ENCODE assay signal across 11 cellular contexts in the genomic region with DNA sequence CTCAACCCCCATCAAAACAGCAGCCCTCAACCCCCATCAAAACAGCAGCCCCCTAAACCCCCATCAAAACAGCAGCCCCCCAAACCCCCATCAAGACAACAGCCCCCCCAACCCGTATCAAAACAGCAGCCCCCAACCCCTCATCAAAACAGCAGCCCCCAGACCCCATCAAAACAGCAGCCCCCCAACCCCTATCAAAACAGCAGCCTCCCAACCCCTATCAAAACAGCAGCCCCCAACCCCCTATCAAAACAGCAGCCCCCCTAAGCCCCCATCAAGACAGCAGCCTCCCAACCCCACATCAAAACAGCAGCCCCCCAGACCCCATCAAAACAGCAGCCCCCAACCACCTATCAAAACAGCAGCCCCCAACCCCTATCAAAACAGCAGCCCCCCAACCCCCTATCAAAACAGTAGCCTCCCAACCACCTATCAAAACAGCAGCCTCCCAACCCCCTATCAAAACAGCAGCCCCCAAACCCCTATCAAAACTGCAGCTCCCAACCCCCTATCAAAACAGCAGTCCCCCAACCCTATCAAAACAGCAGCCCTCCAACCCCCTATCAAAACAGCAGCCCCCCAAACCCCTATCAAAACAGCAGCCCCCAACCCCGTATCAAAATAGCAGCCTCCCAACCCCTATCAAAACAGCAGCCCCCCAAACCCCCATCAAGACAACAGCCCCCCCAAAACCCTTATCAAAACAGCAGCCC. TPM values are rescaled to one million over a fixed set of nuclear protein-coding genes. Genes with fewer than 3 reads are reported as not detected.
DNase-seq lines count a peak whose midpoint lies in the region; ATAC-seq and TF ChIP-seq lines count a peak whose summit lies in the region.
"Had no signal": no experiment of that assay in that cellular context is flagged by ENCODE, and none has a peak within 500 bp of the region (broad histone marks: within the 10 kb centered on the region; RNA-seq: fewer than 3 reads in every experiment).

No MANE protein-coding gene starts in this region.

- POLR2A ChIA-PET in MCF 10A (lab: Yijun Ruan, JAX), result no interaction called here

- no peaks in the 10 kb centered on the region for H4K20me1 ChIP-seq in mammary epithelial cell (ENCODE audit: insufficient read depth, low read length)

- H3K36me3 ChIP-seq in mammary epithelial cell (ENCODE audit: insufficient read depth, low read length) (no peaks in the 10 kb centered on the region), breast epithelium (no peaks in the 10 kb centered on the region), upper lobe of left lung (no peaks in the 10 kb centered on the region), testis (ENCODE audit: low read depth, missing control alignments) (no peaks in the 10 kb centered on the region)

- no CpG with 5 or more reads among the region's 2 CpGs for WGBS in mammary epithelial cell (ENCODE audit: low coverage, missing lambda C conversion rate)
- 20 to 21% methylated on average over 1 to 2 of the region's 2 CpGs for WGBS in upper lobe of left lung, 2 donors
- 17 to 21% methylated on average over 2 of the region's 2 CpGs for WGBS in testis, 2 donors

- H3K36me3 Mint-ChIP-seq in MCF 10A (ENCODE audit: insufficient read depth, unreplicated experiment), result no peaks in the 10 kb centered on the region
- H3K36me3 Mint-ChIP-seq in naive B cell, result no peaks in the 10 kb centered on the region

- CTCF ChIA-PET in MCF 10A (lab: Yijun Ruan, JAX) (interaction anchor here (0.7 kb wide), 1 partner anchor 20 kb away, joined by 3 read pairs; no protein-coding TSS in a partner anchor), mammary epithelial cell (lab: Charles Lee; ENCODE audit: low non-redundant PET) (no interaction called here)

- no peaks in the 10 kb centered on the region for H3K79me2 ChIP-seq in mammary epithelial cell (ENCODE audit: insufficient read depth, low read length)

- no peak overlapping the region for H2AFZ ChIP-seq in mammary epithelial cell (ENCODE audit: low read depth, low read length)

- H3K4me3 ChIP-seq in mammary epithelial cell (replicated peaks in 1 of 3; ENCODE audit: insufficient read depth in 1 of 3, low read depth in 2 of 3, low read length in 3 of 3) (no peak overlapping the region), breast epithelium (peak overlapping the region; percentile 49 to 86 (median 58)), upper lobe of left lung (peak overlapping the region in 3 of 4 donors; percentile 54 to 68 (median 55)), testis (no peak overlapping the region)

- H3K4me1 Mint-ChIP-seq in MCF 10A (ENCODE audit: insufficient read depth, unreplicated experiment) (no peaks in the 10 kb centered on the region), naive B cell (peaks cover 0 to 3% (median 0%) of the 10 kb centered on the region in 3 donors)

- TF ChIP-seq POLR2A in breast epithelium (IDR thresholded peaks at IDR 0.05) (no peak), upper lobe of left lung (IDR thresholded peaks at IDR 0.05) (no peak), testis (IDR thresholded peaks at IDR 0.05) (no peak)

- no peak overlapping the region for H3K27ac ChIP-seq in mammary epithelial cell (ENCODE audit: insufficient read depth, low read depth, low read length)
- no peak overlapping the region for H3K27ac ChIP-seq in breast epithelium
- H3K27ac ChIP-seq in upper lobe of left lung, result peak overlapping the region in 2 of 4 donors; percentile 64 to 78
- no peak overlapping the region for H3K27ac ChIP-seq in testis

- DNase-seq in MCF 10A (ENCODE audit: unreplicated experiment), result no peak
- DNase-seq in mammary epithelial cell, result no peak
- DNase-seq in breast epithelium (ENCODE audit: low spot score in 2 of 2), result no peak
- DNase-seq in naive B cell, result no peak
- DNase-seq in upper lobe of left lung, result no peak
- DNase-seq in mucosa of gallbladder (ENCODE audit: low spot score), result no peak
- DNase-seq in testis, result no peak
- DNase-seq: C1 segment of cervical spinal cord, IMR-90, NCI-H446 treated with DMSO at 0.1 percent for 48 hours had no signal

- intact Hi-C loops in MCF 10A (cut with micrococcal nuclease) (no loop called here), mammary epithelial cell (cut with micrococcal nuclease) (loop anchor here (2.0 kb wide), 1 partner anchor 93 kb away; the partner anchor contains the start of gene ZDHHC11B), breast epithelium (cut with DNase I; ENCODE audit: low total_unique reads) (no loop called here), testis (cut with DNase I; ENCODE audit: low total_unique reads) (no loop called here)

- BruUV-seq in MCF 10A (replicated peaks; lab: Mats Ljungman, UMichigan) (no TSS peak), mammary epithelial cell (replicated peaks; lab: Mats Ljungman, UMichigan) (no TSS peak)

- TF ChIP-seq CTCF in MCF 10A (IDR thresholded peaks at IDR 0.05; ENCODE audit: unreplicated experiment), result no peak
- TF ChIP-seq CTCF in mammary epithelial cell (conservative IDR thresholded peaks at IDR 0.05 in 1 of 2, IDR thresholded peaks at IDR 0.05 in 1 of 2; ENCODE audit: extremely low read depth in 1 of 2, insufficient read depth in 1 of 2, low read depth in 1 of 2, low read length in 2 of 2), result no peak
- TF ChIP-seq CTCF in breast epithelium (IDR thresholded peaks at IDR 0.05), result no peak
- no peak for TF ChIP-seq CTCF in upper lobe of left lung (IDR thresholded peaks at IDR 0.05)
- TF ChIP-seq CTCF in testis (IDR thresholded peaks at IDR 0.05), result no peak

- H3K4me2 ChIP-seq in mammary epithelial cell (ENCODE audit: insufficient read depth, low read depth, low read length), result no peak overlapping the region

- no peaks in the 10 kb centered on the region for H3K9me3 Mint-ChIP-seq in MCF 10A (ENCODE audit: unreplicated experiment)
- H3K9me3 Mint-ChIP-seq in naive B cell, result no peaks in the 10 kb centered on the region

- peaks cover 8% of the 10 kb centered on the region for H3K27me3 Mint-ChIP-seq in MCF 10A (ENCODE audit: insufficient read depth, unreplicated experiment)
- H3K27me3 Mint-ChIP-seq in naive B cell, result peaks cover 3 to 11% (median 5%) of the 10 kb centered on the region in 3 donors

- in situ Hi-C loops in mammary epithelial cell (cut with MboI; ENCODE audit: low sequenced_read_pairs in 2 of 2), result loop anchor here in 1 of 2 donors (10.0 kb wide), 1 partner anchor 93 kb away; the partner anchor contains the start of gene ZDHHC11B

- H3K9me3 ChIP-seq in mammary epithelial cell (replicated peaks; ENCODE audit: insufficient read depth, low read length) (no peaks in the 10 kb centered on the region), breast epithelium (no peaks in the 10 kb centered on the region), upper lobe of left lung (no peaks in the 10 kb centered on the region), testis (no peaks in the 10 kb centered on the region)

- H3K4me3 Mint-ChIP-seq in MCF 10A (ENCODE audit: unreplicated experiment), result peak overlapping the region; percentile 38
- peak overlapping the region in 7 of 8 donors; percentile 38 to 79 (median 64) for H3K4me3 Mint-ChIP-seq in naive B cell

- H3K27me3 ChIP-seq in mammary epithelial cell (ENCODE audit: insufficient read depth, low read length) (no peaks in the 10 kb centered on the region), breast epithelium (no peaks in the 10 kb centered on the region), upper lobe of left lung (peaks cover 0 to 2% (median 0%) of the 10 kb centered on the region in 4 donors), testis (no peaks in the 10 kb centered on the region)

- H3K4me1 ChIP-seq in mammary epithelial cell (ENCODE audit: insufficient read depth, low read length), result no peaks in the 10 kb centered on the region
- H3K4me1 ChIP-seq in breast epithelium, result no peaks in the 10 kb centered on the region
- H3K4me1 ChIP-seq in upper lobe of left lung, result peaks cover 0 to 17% (median 4%) of the 10 kb centered on the region in 4 donors
- peaks cover 3% of the 10 kb centered on the region for H3K4me1 ChIP-seq in testis

- H3K9ac ChIP-seq in mammary epithelial cell (ENCODE audit: insufficient read depth, low read length), result no peak overlapping the region

- TF ChIP-seq EP300 in upper lobe of left lung (IDR thresholded peaks at IDR 0.05), result no peak

- H3K27ac Mint-ChIP-seq in MCF 10A (ENCODE audit: low read depth, unreplicated experiment) (no peak overlapping the region), naive B cell (no peak overlapping the region)

- dilution Hi-C loops in mammary epithelial cell (cut with HindIII; ENCODE audit: low sequenced_read_pairs), result no loop called here

- ATAC-seq in naive B cell (ENCODE audit: low read depth in 2 of 2) (no peak), upper lobe of left lung (ENCODE audit: low FRiP score in 2 of 2) (no peak), GM21619 (IDR thresholded peaks at IDR 0.05; ENCODE audit: unreplicated experiment) (no peak)

RNA-seq across cellular contexts. Expression of gene TPPP, which starts 1.2 kb away (rescaled TPM):
- total RNA-seq in MCF 10A (2022), result 0.12 and 0.17 TPM in 2 replicates
- under 1 TPM; 0.50 to 0.94 TPM for total RNA-seq in mammary epithelial cell
- 0.46 TPM for polyA plus RNA-seq in mammary epithelial cell
- 1.5 TPM for polyA minus RNA-seq in mammary epithelial cell
- 1 to 10 TPM; 2.9 to 4.3 (median 3.4) TPM for total RNA-seq in breast epithelium
- under 1 TPM in 1 of 6 donors, not detected in 5; 0.11 TPM for polyA plus RNA-seq in naive B cell (ENCODE audit: low read depth in 6 of 6)
- total RNA-seq in upper lobe of left lung, result 10 to 100 TPM; 14.3 to 42.7 (median 19.1) TPM
- 9.9 TPM for total RNA-seq in mucosa of gallbladder
- total RNA-seq in testis, result 1 to 10 TPM; 2.9 to 5.7 TPM
- polyA plus RNA-seq in testis (ENCODE audit: insufficient read depth, low read depth, low replicate concordance), result 3.8 TPM

Comparison
In these comparisons a context has a peak if more than half of its experiments do, and no peak if none do; other contexts are left out.
1. H3K4me3 ChIP-seq: peak in breast epithelium (3 of 3) and upper lobe of left lung (3 of 4); none in mammary epithelial cell (0 of 3) and testis (0 of 2).